In genomic region chr10:11845113-11845512, GRCh38 we compare ENCODE assay signal across 3 cellular contexts.
TF ChIP-seq lines count a peak whose summit lies in the region.

No MANE protein-coding gene starts in this region.

TF ChIP-seq in liver, 16 proteins besides CTCF, POLR2A, EP300 and RAD21:
- TF ChIP-seq FOXA2 (IDR thresholded peaks at IDR 0.05) (no peak), RXRA (IDR thresholded peaks at IDR 0.05) (no peak), MAX (IDR thresholded peaks at IDR 0.05) (no peak), ATF3 (IDR thresholded peaks at IDR 0.05) (no peak), FOXA1 (IDR thresholded peaks at IDR 0.05) (no peak), JUND (IDR thresholded peaks at IDR 0.05) (no peak), HNF4G (IDR thresholded peaks at IDR 0.05) (no peak), HNF4A (conservative IDR thresholded peaks at IDR 0.05) (no peak), NR2F2 (IDR thresholded peaks at IDR 0.05) (no peak), ZBTB33 (IDR thresholded peaks at IDR 0.05) (no peak), YY1 (IDR thresholded peaks at IDR 0.05) (no peak), SP1 (IDR thresholded peaks at IDR 0.05) (no peak)

TF ChIP-seq in HepG2, 621 proteins besides CTCF, POLR2A, EP300 and RAD21:
- no peak for TF ChIP-seq GMEB1 (CRISPR knock-in tag; IDR thresholded peaks at IDR 0.05; ENCODE audit: borderline replicate concordance)
- TF ChIP-seq AKAP8 (CRISPR knock-in tag; IDR thresholded peaks at IDR 0.05), result no peak
- TF ChIP-seq RAD51 (IDR thresholded peaks at IDR 0.05; ENCODE audit: borderline replicate concordance), result no peak
- no peak for TF ChIP-seq ZMAT5 (CRISPR knock-in tag; IDR thresholded peaks at IDR 0.05; ENCODE audit: borderline replicate concordance, low read depth)
- TF ChIP-seq DNMT1 (CRISPR knock-in tag; IDR thresholded peaks at IDR 0.05), result no peak
- no peak for TF ChIP-seq ZNF564 (CRISPR knock-in tag; IDR thresholded peaks at IDR 0.05)
- no peak for TF ChIP-seq E2F1 (CRISPR knock-in tag; IDR thresholded peaks at IDR 0.05)

TF ChIP-seq in HCT116, 20 proteins besides CTCF, POLR2A, EP300 and RAD21:
- TF ChIP-seq POLR2AphosphoS5 (IDR thresholded peaks at IDR 0.05; ENCODE audit: low read depth, low read length) (no peak), CEBPB (IDR thresholded peaks at IDR 0.05; ENCODE audit: low read depth) (no peak), SP1 (IDR thresholded peaks at IDR 0.05; ENCODE audit: low read depth) (no peak), ZBTB33 (IDR thresholded peaks at IDR 0.05; ENCODE audit: extremely low read depth, insufficient replicate concordance, low read length) (no peak), CBX3 (IDR thresholded peaks at IDR 0.05; ENCODE audit: low read depth) (no peak), YY1 (IDR thresholded peaks at IDR 0.05; ENCODE audit: extremely low read depth, insufficient replicate concordance, low read depth, low read length) (no peak), REST (IDR thresholded peaks at IDR 0.05; ENCODE audit: low read depth) (no peak), FOSL1 (IDR thresholded peaks at IDR 0.05; ENCODE audit: low read depth) (no peak), SRF (IDR thresholded peaks at IDR 0.05; ENCODE audit: low read depth) (no peak), ELF1 (IDR thresholded peaks at IDR 0.05; ENCODE audit: borderline replicate concordance, low read depth) (no peak), ATF3 (IDR thresholded peaks at IDR 0.05) (no peak), ZNF274 (IDR thresholded peaks at IDR 0.05; ENCODE audit: low read depth, low read length) (no peak)
